Comparison of ENCODE assay signal across 15 cellular contexts in the genomic region with DNA sequence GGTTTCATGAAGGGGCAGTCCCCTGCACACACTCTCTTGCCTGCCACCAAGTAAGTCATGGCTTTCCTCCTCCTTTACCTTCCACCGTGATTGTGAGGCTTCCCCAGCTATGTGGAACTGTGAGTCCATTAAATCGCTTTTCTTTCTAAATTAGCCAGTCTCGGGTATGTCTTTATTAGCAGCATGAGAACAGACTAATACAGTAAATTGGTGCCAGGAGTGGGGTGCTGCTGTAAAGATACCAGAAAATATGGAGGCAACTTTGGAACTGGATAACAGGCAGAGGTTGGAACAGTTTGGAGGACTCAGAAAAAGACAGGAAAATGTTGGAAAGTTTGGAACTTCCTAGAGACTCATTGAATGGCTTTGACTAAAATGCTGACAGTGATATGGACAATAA. TPM values are rescaled to one million over a fixed set of nuclear protein-coding genes. Genes with fewer than 3 reads are reported as not detected.
"Had no signal": no experiment of that assay in that cellular context is flagged by ENCODE, and none has a peak within 500 bp of the region (broad histone marks: within the 10 kb centered on the region; RNA-seq: fewer than 3 reads in every experiment).

No MANE protein-coding gene starts in this region.

RNA-seq across cellular contexts. Expression of a gene that starts 26.1 kb away (rescaled TPM):
- total RNA-seq: kidney; left cardiac atrium; left lobe of liver; left ventricle myocardium inferior; left ventricle myocardium superior; liver; lower leg skin; lung microvascular endothelial cell; mammary epithelial cell; mesothelial cell of epicardium; mononuclear cell; mucosa of gallbladder; myocyte; naive thymus-derived CD4-positive, alpha-beta T cell had no signal
- polyA plus RNA-seq: immature natural killer cell; liver; mammary epithelial cell; naive thymus-derived CD4-positive, alpha-beta T cell had no signal
